ENCODE assay signal across 34 cellular contexts in the genomic region with DNA sequence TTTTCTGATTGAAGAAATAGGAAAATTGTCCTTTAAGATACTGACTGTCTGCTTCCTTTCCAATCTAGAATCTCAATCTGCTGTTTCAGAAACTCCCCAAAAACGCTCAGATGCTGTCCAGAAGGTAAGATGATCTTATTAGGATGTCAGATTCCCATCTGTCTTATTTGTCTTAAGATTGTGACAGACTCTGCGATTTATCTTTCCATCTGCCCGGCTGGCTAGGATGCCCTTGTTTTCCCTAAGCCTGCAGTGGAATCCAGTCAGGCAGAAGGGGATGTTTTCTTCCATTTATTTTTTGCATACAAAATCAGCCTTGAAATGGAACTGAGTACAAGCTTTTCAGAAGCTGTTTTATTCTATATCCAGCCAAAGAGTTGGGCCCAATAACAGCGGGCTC.
"Had no signal": no experiment of that assay in that cellular context is flagged by ENCODE, and none has a peak within 500 bp of the region (broad histone marks: within the 10 kb centered on the region; RNA-seq: fewer than 3 reads in every experiment).

No MANE protein-coding gene starts in this region.

- H3K9me3 ChIP-seq: left ventricle myocardium inferior, ovary, prostate gland, sigmoid colon, upper lobe of left lung, vagina had no signal

- H3K27ac Mint-ChIP-seq: activated CD4-positive, alpha-beta memory T cell treated with anti-CD3 and anti-CD28 coated beads for 36 hours; activated CD4-positive, alpha-beta T cell treated with anti-CD3 and anti-CD28 coated beads, Interleukin-2, amount 10 ng/mL, durations not matched to agents 24 days and 14 days; activated naive CD4-positive, alpha-beta T cell treated with anti-CD3 and anti-CD28 coated beads, Interleukin-2, amount 10 ng/mL, durations not matched to agents 7 days and 5 days; activated naive CD8-positive, alpha-beta T cell treated with anti-CD3 and anti-CD28 coated beads, Interleukin-2, amount 10 ng/mL, durations not matched to agents 7 days and 5 days; activated T-helper 1 cell treated with anti-CD3 and anti-CD28 coated beads, Interleukin-12 subunit alpha, Interleukin-12 subunit beta, Interleukin-2, Interleukin-4 antibody, amounts not matched to agents 30 ng/mL and 10 ng/mL and 1 ng/mL, durations not matched to agents 14 hours and 24 hours and 36 hours; mesothelial cell of epicardium; naive thymus-derived CD4-positive, alpha-beta T cell; stimulated activated effector memory CD8-positive, alpha-beta T cell treated with anti-CD3 and anti-CD28 coated beads, Interleukin-12 subunit alpha, Interleukin-12 subunit beta, amount 100 ng/mL, for 72 hours; stimulated activated naive CD8-positive, alpha-beta T cell treated with anti-CD3 and anti-CD28 coated beads, Interleukin-15, Interleukin-2, amounts not matched to agents 100 ng/mL and 50 ng/mL, for 24 hours had no signal

- H3K4me3 Mint-ChIP-seq: activated CD4-positive, alpha-beta memory T cell treated with anti-CD3 and anti-CD28 coated beads for 36 hours; activated CD4-positive, alpha-beta T cell treated with anti-CD3 and anti-CD28 coated beads, Interleukin-2, amount 10 ng/mL, durations not matched to agents 24 days and 14 days; activated naive CD4-positive, alpha-beta T cell treated with anti-CD3 and anti-CD28 coated beads, Interleukin-2, amount 10 ng/mL, durations not matched to agents 7 days and 5 days; activated naive CD8-positive, alpha-beta T cell treated with anti-CD3 and anti-CD28 coated beads, Interleukin-2, amount 10 ng/mL, durations not matched to agents 7 days and 5 days; activated T-helper 1 cell treated with anti-CD3 and anti-CD28 coated beads, Interleukin-12 subunit alpha, Interleukin-12 subunit beta, Interleukin-2, Interleukin-4 antibody, amounts not matched to agents 30 ng/mL and 10 ng/mL and 1 ng/mL, durations not matched to agents 14 hours and 24 hours and 36 hours; central memory CD8-positive, alpha-beta T cell; mesothelial cell of epicardium; naive thymus-derived CD4-positive, alpha-beta T cell; stimulated activated effector memory CD8-positive, alpha-beta T cell treated with anti-CD3 and anti-CD28 coated beads, Interleukin-12 subunit alpha, Interleukin-12 subunit beta, amount 100 ng/mL, for 72 hours; stimulated activated naive CD8-positive, alpha-beta T cell treated with anti-CD3 and anti-CD28 coated beads, Interleukin-15, Interleukin-2, amounts not matched to agents 100 ng/mL and 50 ng/mL, for 24 hours had no signal

- H3K4me1 ChIP-seq: left ventricle myocardium inferior, prostate gland, upper lobe of left lung, vagina had no signal

- H3K36me3 Mint-ChIP-seq: activated CD4-positive, alpha-beta memory T cell treated with anti-CD3 and anti-CD28 coated beads for 36 hours; activated naive CD4-positive, alpha-beta T cell treated with anti-CD3 and anti-CD28 coated beads, Interleukin-2, amount 10 ng/mL, durations not matched to agents 7 days and 5 days; activated naive CD8-positive, alpha-beta T cell treated with anti-CD3 and anti-CD28 coated beads, Interleukin-2, amount 10 ng/mL, durations not matched to agents 7 days and 5 days; mesothelial cell of epicardium; naive thymus-derived CD4-positive, alpha-beta T cell; stimulated activated effector memory CD8-positive, alpha-beta T cell treated with anti-CD3 and anti-CD28 coated beads, Interleukin-12 subunit alpha, Interleukin-12 subunit beta, amount 100 ng/mL, for 72 hours had no signal

- H3K27ac ChIP-seq: coronary artery, hepatocyte, left ventricle myocardium inferior, ovary, prostate gland, sigmoid colon, upper lobe of left lung, vagina had no signal

- DNase-seq: activated CD4-positive, alpha-beta memory T cell treated with anti-CD3 and anti-CD28 coated beads for 36 hours; activated CD4-positive, alpha-beta T cell treated with anti-CD3 and anti-CD28 coated beads, Interleukin-2, amount 10 ng/mL, durations not matched to agents 24 days and 14 days; activated CD4-positive, CD25-positive, alpha-beta regulatory T cell treated with anti-CD3 and anti-CD28 coated beads, Interleukin-2, amount 50 U/mL, for 72 hours; activated CD8-positive, alpha-beta memory T cell treated with anti-CD3 and anti-CD28 coated beads, Interleukin-2, amount 50 U/mL, for 4 hours; activated gamma-delta T cell; activated naive CD4-positive, alpha-beta T cell treated with anti-CD3 and anti-CD28 coated beads, Interleukin-2, amount 10 ng/mL, durations not matched to agents 7 days and 5 days; activated naive CD8-positive, alpha-beta T cell treated with anti-CD3 and anti-CD28 coated beads, Interleukin-2, amount 10 ng/mL, durations not matched to agents 7 days and 5 days; activated T-cell treated with anti-CD3 and anti-CD28 coated beads, Interleukin-2, amount 50 U/mL, for 1 hour; effector memory CD4-positive, alpha-beta T cell; islet precursor cell; left ventricle myocardium inferior; naive thymus-derived CD4-positive, alpha-beta T cell; ovary; retina; sigmoid colon; small intestine; stimulated activated CD4-positive, alpha-beta T cell treated with anti-CD3 and anti-CD28 coated beads, Interleukin-4, amount 100 ng/mL, for 24 hours; T-helper 9 cell; upper lobe of left lung had no signal

- H3K27me3 Mint-ChIP-seq: central memory CD8-positive, alpha-beta T cell had no signal

- FAIRE-seq: astrocyte, bronchial epithelial cell, frontal cortex, small intestine, TTC549 had no signal

- H3K4me1 Mint-ChIP-seq: activated CD4-positive, alpha-beta T cell treated with anti-CD3 and anti-CD28 coated beads, Interleukin-2, amount 10 ng/mL, durations not matched to agents 24 days and 14 days; activated naive CD4-positive, alpha-beta T cell treated with anti-CD3 and anti-CD28 coated beads, Interleukin-2, amount 10 ng/mL, durations not matched to agents 7 days and 5 days; activated naive CD8-positive, alpha-beta T cell treated with anti-CD3 and anti-CD28 coated beads, Interleukin-2, amount 10 ng/mL, durations not matched to agents 7 days and 5 days; central memory CD8-positive, alpha-beta T cell had no signal

- H3K9me3 Mint-ChIP-seq: activated CD4-positive, alpha-beta memory T cell treated with anti-CD3 and anti-CD28 coated beads for 36 hours; activated CD4-positive, alpha-beta T cell treated with anti-CD3 and anti-CD28 coated beads, Interleukin-2, amount 10 ng/mL, durations not matched to agents 24 days and 14 days; activated naive CD4-positive, alpha-beta T cell treated with anti-CD3 and anti-CD28 coated beads, Interleukin-2, amount 10 ng/mL, durations not matched to agents 7 days and 5 days; activated naive CD8-positive, alpha-beta T cell treated with anti-CD3 and anti-CD28 coated beads, Interleukin-2, amount 10 ng/mL, durations not matched to agents 7 days and 5 days; activated T-helper 1 cell treated with anti-CD3 and anti-CD28 coated beads, Interleukin-12 subunit alpha, Interleukin-12 subunit beta, Interleukin-2, Interleukin-4 antibody, amounts not matched to agents 30 ng/mL and 10 ng/mL and 1 ng/mL, durations not matched to agents 14 hours and 24 hours and 36 hours; central memory CD8-positive, alpha-beta T cell; mesothelial cell of epicardium; naive thymus-derived CD4-positive, alpha-beta T cell; stimulated activated effector memory CD8-positive, alpha-beta T cell treated with anti-CD3 and anti-CD28 coated beads, Interleukin-12 subunit alpha, Interleukin-12 subunit beta, amount 100 ng/mL, for 72 hours; stimulated activated naive CD8-positive, alpha-beta T cell treated with anti-CD3 and anti-CD28 coated beads, Interleukin-15, Interleukin-2, amounts not matched to agents 100 ng/mL and 50 ng/mL, for 24 hours had no signal

- H3K4me3 ChIP-seq: coronary artery, dorsolateral prefrontal cortex, hepatocyte, left ventricle myocardium inferior, lung, ovary, prostate gland, sigmoid colon, upper lobe of left lung, vagina had no signal

- H3K27me3 ChIP-seq: dorsolateral prefrontal cortex, ovary, sigmoid colon, upper lobe of left lung, vagina had no signal

- ATAC-seq: naive thymus-derived CD4-positive, alpha-beta T cell; stimulated activated effector memory CD8-positive, alpha-beta T cell treated with anti-CD3 and anti-CD28 coated beads, Interleukin-12 subunit alpha, Interleukin-12 subunit beta, amount 100 ng/mL, for 72 hours had no signal
